In genomic region chr1:62356257-62356835, GRCh38 we compare ENCODE assay signal across 8 cellular contexts. TPM values are rescaled to one million over a fixed set of nuclear protein-coding genes. Genes with fewer than 3 reads are reported as not detected.
DNase-seq lines count a peak whose midpoint lies in the region; ATAC-seq and TF ChIP-seq lines count a peak whose summit lies in the region.

No MANE protein-coding gene starts in this region.

- TF ChIP-seq CTCF in AG10803 (conservative IDR thresholded peaks at IDR 0.05; ENCODE audit: low read length) (no peak), fibroblast of mammary gland (conservative IDR thresholded peaks at IDR 0.05; ENCODE audit: control insufficient read depth, insufficient read depth, low read depth, low read length) (no peak)

- peak; percentile 73 for DNase-seq in AG10803 (ENCODE audit: low read depth)
- peak; percentile 51 for DNase-seq in NCI-H69 (lab: John Stamatoyannopoulos, UW)
- DNase-seq in fibroblast of mammary gland (ENCODE audit: low read depth), result peak; percentile 87
- no peak for DNase-seq in SK-N-DZ (ENCODE audit: low spot score)
- no peak for DNase-seq in NCI-H1930 (lab: John Stamatoyannopoulos, UW)
- DNase-seq in NK-92 treated with Interleukin-12 subunit alpha and Interleukin-12 subunit beta, amount 100 ng/mL, for 24 hours (lab: John Stamatoyannopoulos, UW), result no peak

- H3K4me3 ChIP-seq in AG10803 (ENCODE audit: low read length) (no peak overlapping the region), fibroblast of mammary gland (ENCODE audit: control insufficient read depth, low read depth, low read length) (no peak overlapping the region)

- ATAC-seq in GM21529 (IDR thresholded peaks at IDR 0.05; ENCODE audit: unreplicated experiment), result peak; percentile 75
- ATAC-seq in GM19397 (IDR thresholded peaks at IDR 0.05; ENCODE audit: unreplicated experiment), result no peak

RNA-seq across cellular contexts. Expression of gene KANK4, which starts 37.1 kb away (rescaled TPM):
- polyA plus RNA-seq in SK-N-DZ (2014; cell fraction: cytosol; rRNA removed), result 2.5 and 2.6 TPM in 2 replicates
- 0.64 and 1.5 TPM in 2 replicates for polyA plus RNA-seq in SK-N-DZ (2014; cell fraction: nucleus; rRNA removed)

Comparison
In these comparisons a context has a peak if more than half of its experiments do, and no peak if none do; other contexts are left out.
1. DNase-seq: peak in AG10803 (single experiment), NCI-H69 (single experiment) and fibroblast of mammary gland (single experiment); none in SK-N-DZ (single experiment), NCI-H1930 (0 of 2) and NK-92 treated with Interleukin-12 subunit alpha and Interleukin-12 subunit beta, amount 100 ng/mL, for 24 hours (single experiment).